1 cellular context compared by ENCODE assay signal in the genomic region with DNA sequence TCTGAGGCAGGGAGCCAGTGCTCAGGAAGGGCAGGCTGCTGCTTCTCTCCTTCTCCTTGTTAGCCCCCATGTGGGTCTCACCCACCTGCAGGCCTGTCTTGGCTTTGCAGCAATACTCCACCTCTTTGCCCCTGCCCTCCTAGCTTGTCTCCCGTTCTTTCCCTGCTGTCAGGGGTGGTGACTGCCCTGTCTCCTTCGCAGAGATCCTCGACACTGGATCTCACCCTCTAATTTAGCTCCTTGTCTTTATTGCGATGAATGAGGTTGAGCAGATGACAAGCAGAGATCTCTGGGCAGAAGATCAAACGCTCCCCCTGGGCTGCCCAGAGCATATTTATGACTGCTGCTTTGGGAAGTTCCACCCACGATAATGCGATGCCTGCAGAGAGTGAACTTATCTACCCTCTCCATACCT.
TF ChIP-seq lines count a peak whose summit lies in the region.

No MANE protein-coding gene starts in this region.

TF ChIP-seq in K562, 482 proteins besides CTCF, POLR2A, EP300 and RAD21 (continued from another document):
- TF ChIP-seq, protein P1, sequence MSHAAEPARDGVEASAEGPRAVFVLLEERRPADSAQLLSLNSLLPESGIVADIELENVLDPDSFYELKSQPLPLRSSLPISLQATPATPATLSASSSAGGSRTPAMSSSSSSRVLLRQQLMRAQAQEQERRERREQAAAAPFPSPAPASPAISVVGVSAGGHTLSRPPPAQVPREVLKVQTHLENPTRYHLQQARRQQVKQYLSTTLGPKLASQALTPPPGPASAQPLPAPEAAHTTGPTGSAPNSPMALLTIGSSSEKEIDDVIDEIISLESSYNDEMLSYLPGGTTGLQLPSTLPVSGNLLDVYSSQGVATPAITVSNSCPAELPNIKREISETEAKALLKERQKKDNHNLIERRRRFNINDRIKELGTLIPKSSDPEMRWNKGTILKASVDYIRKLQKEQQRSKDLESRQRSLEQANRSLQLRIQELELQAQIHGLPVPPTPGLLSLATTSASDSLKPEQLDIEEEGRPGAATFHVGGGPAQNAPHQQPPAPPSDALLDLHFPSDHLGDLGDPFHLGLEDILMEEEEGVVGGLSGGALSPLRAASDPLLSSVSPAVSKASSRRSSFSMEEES (CRISPR knock-in tag; IDR thresholded peaks at IDR 0.05): no peak
- TF ChIP-seq HNRNPK (IDR thresholded peaks at IDR 0.05; ENCODE audit: low read depth, low read length, poor library complexity, severe bottlenecking) (no peak), JUN (IDR thresholded peaks at IDR 0.05; ENCODE audit: borderline replicate concordance, low read depth, low read length) (no peak), JUN (CRISPR knock-in tag; IDR thresholded peaks at IDR 0.05; ENCODE audit: borderline replicate concordance) (no peak), ZNF583 (CRISPR knock-in tag; IDR thresholded peaks at IDR 0.05) (no peak), LARP7 (IDR thresholded peaks at IDR 0.05) (no peak)
